8 cellular contexts compared by ENCODE assay signal in the genomic region with DNA sequence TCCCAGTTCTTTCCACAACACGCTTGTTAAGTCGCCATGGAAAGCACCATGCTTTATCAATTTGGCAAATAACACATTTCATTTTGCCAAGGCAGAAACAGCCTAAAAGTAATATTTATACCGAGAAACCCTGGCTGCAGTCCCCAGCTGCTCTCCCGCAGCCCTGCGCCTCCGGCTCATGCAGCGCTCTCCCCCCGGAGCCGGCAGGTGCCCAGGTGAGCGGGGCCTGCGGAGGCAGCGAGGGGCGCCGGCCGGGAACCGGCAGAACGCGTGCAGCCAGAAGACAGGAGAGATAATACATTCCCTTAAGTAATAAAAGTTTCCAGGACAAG. TPM values are rescaled to one million over a fixed set of nuclear protein-coding genes. Genes with fewer than 3 reads are reported as not detected.
DNase-seq lines count a peak whose midpoint lies in the region; ATAC-seq and TF ChIP-seq lines count a peak whose summit lies in the region.

No MANE protein-coding gene starts in this region.

- peak overlapping the region; percentile 76 to 99 (median 98) for H3K27ac ChIP-seq in adrenal gland

- no peak for TF ChIP-seq POLR2A in adrenal gland (IDR thresholded peaks at IDR 0.05)

- no peaks in the 10 kb centered on the region for H3K9me3 Mint-ChIP-seq in stimulated activated naive CD8-positive, alpha-beta T cell treated with anti-CD3 and anti-CD28 coated beads, Interleukin-15, Interleukin-2, amounts not matched to agents 100 ng/mL and 50 ng/mL, for 24 hours

- peaks cover 65% of the 10 kb centered on the region for H3K27me3 Mint-ChIP-seq in stimulated activated naive CD8-positive, alpha-beta T cell treated with anti-CD3 and anti-CD28 coated beads, Interleukin-15, Interleukin-2, amounts not matched to agents 100 ng/mL and 50 ng/mL, for 24 hours

- no peaks in the 10 kb centered on the region for H3K9me3 ChIP-seq in adrenal gland (replicated peaks in 1 of 3)

- intact Hi-C loops in adrenal gland (cut with DNase I) = loop anchor here (10.0 kb wide), 3 partner anchors 89 to 349 kb away; no protein-coding TSS in a partner anchor

- DNase-seq in GM06990 (ENCODE audit: extremely low read depth, insufficient read length) (no peak), NCI-H1930 (lab: John Stamatoyannopoulos, UW) (peak; percentile 40 to 56), adrenal gland (no peak), iPS-NIHi7 (ENCODE audit: extremely low spot score) (peak; percentile 43), foreskin melanocyte (no peak), LoVo (ENCODE audit: low spot score) (no peak)

- no peaks in the 10 kb centered on the region for H3K27me3 ChIP-seq in GM06990 (replicated peaks; ENCODE audit: control insufficient read depth, insufficient read depth, low read length)
- no peaks in the 10 kb centered on the region for H3K27me3 ChIP-seq in adrenal gland

- peaks cover 40 to 75% of the 10 kb centered on the region in 2 donors for H3K4me1 ChIP-seq in adrenal gland (replicated peaks in 1 of 2)

- peak overlapping the region; percentile 66 for H3K4me3 Mint-ChIP-seq in stimulated activated naive CD8-positive, alpha-beta T cell treated with anti-CD3 and anti-CD28 coated beads, Interleukin-15, Interleukin-2, amounts not matched to agents 100 ng/mL and 50 ng/mL, for 24 hours

- H3K36me3 ChIP-seq in GM06990 (ENCODE audit: control insufficient read depth, insufficient read depth, low read length) (no peaks in the 10 kb centered on the region), adrenal gland (replicated peaks in 1 of 2) (peaks cover 0 to 5% of the 10 kb centered on the region in 2 donors)

- TF ChIP-seq CTCF in GM06990 (IDR thresholded peaks at IDR 0.05; ENCODE audit: insufficient read depth, low read length, poor library complexity, severe bottlenecking) (no peak), adrenal gland (IDR thresholded peaks at IDR 0.05) (no peak)

- peaks cover 41% of the 10 kb centered on the region for H3K4me1 Mint-ChIP-seq in stimulated activated naive CD8-positive, alpha-beta T cell treated with anti-CD3 and anti-CD28 coated beads, Interleukin-15, Interleukin-2, amounts not matched to agents 100 ng/mL and 50 ng/mL, for 24 hours (ENCODE audit: low read depth)

- ATAC-seq in GM21529 (IDR thresholded peaks at IDR 0.05; ENCODE audit: unreplicated experiment) = peak; percentile 28

- H3K4me3 ChIP-seq in GM06990 (replicated peaks; ENCODE audit: low read depth, low read length) (peak overlapping the region; percentile 91), adrenal gland (peak overlapping the region in 3 of 4 donors; percentile 61 to 97 (median 71))

- no peak overlapping the region for H3K27ac Mint-ChIP-seq in stimulated activated naive CD8-positive, alpha-beta T cell treated with anti-CD3 and anti-CD28 coated beads, Interleukin-15, Interleukin-2, amounts not matched to agents 100 ng/mL and 50 ng/mL, for 24 hours

- 0 to 1% (median 0%) methylated on average over 17 to 18 of the region's 18 CpGs for WGBS in adrenal gland, 4 donors

- peaks cover 3% of the 10 kb centered on the region for H3K36me3 Mint-ChIP-seq in stimulated activated naive CD8-positive, alpha-beta T cell treated with anti-CD3 and anti-CD28 coated beads, Interleukin-15, Interleukin-2, amounts not matched to agents 100 ng/mL and 50 ng/mL, for 24 hours (ENCODE audit: low read depth)

RNA-seq across cellular contexts. Expression of gene ARHGEF12, which starts 0.7 kb away (rescaled TPM):
- total RNA-seq in adrenal gland = 100 to 1,000 TPM in 5 of 8 donors, 10 to 100 TPM in 3; 86.0 to 125 (median 109) TPM
- polyA plus RNA-seq in adrenal gland = 10 to 100 TPM; 20.2 to 49.3 (median 24.5) TPM

RNA-seq across cellular contexts. Expression of gene TLCD5, which starts 10.5 kb away (rescaled TPM):
- total RNA-seq in adrenal gland = 10 to 100 TPM in 7 of 8 donors, 1 to 10 TPM in 1; 9.4 to 24.4 (median 15.4) TPM
- polyA plus RNA-seq in adrenal gland = 10 to 100 TPM in 2 of 3 donors, 1 to 10 TPM in 1; 5.8 to 12.9 (median 11.1) TPM

Comparison
In these comparisons a context has a peak if more than half of its experiments do, and no peak if none do; other contexts are left out.
1. DNase-seq: peak in NCI-H1930 (2 of 2) and iPS-NIHi7 (single experiment); none in GM06990 (single experiment), adrenal gland (0 of 7), foreskin melanocyte (single experiment) and LoVo (single experiment).